Comparison of ENCODE assay signal across 15 cellular contexts in genomic region chr1:90613371-90613770, GRCh38.
DNase-seq lines count a peak whose midpoint lies in the region; ATAC-seq and TF ChIP-seq lines count a peak whose summit lies in the region.
"Had no signal": no experiment of that assay in that cellular context is flagged by ENCODE, and none has a peak within 500 bp of the region (broad histone marks: within the 10 kb centered on the region; RNA-seq: fewer than 3 reads in every experiment).

No MANE protein-coding gene starts in this region.

- no peaks in the 10 kb centered on the region for H3K9me3 ChIP-seq in A673 (ENCODE audit: low read depth, low read length, poor library complexity, severe bottlenecking)
- H3K9me3 ChIP-seq: Caco-2 had no signal

- CTCF ChIA-PET in A673 (lab: Charles Lee) = no interaction called here

- H3K36me3 ChIP-seq in A673 (ENCODE audit: insufficient read depth, low read length, poor library complexity, severe bottlenecking) = no peaks in the 10 kb centered on the region

- H3K27me3 ChIP-seq in A673 (replicated peaks; ENCODE audit: insufficient read depth, low read depth, low read length, poor library complexity) = no peaks in the 10 kb centered on the region

- peaks cover 35% of the 10 kb centered on the region for H3K4me1 ChIP-seq in A673 (ENCODE audit: insufficient read depth, low read length, poor library complexity, severe bottlenecking)
- H3K4me1 ChIP-seq: Caco-2 had no signal

- DNase-seq in A673 (ENCODE audit: low spot score) (peak; percentile 99), G401 (ENCODE audit: low spot score) (peak; percentile 61), NCI-H2227 (lab: John Stamatoyannopoulos, UW; ENCODE audit: unreplicated experiment) (peak; percentile 34), cerebellar cortex (ENCODE audit: low spot score) (peak; percentile 53), H4 (ENCODE audit: low spot score) (no peak), NCI-H524 (lab: John Stamatoyannopoulos, UW) (no peak)
- DNase-seq: ACHN, AML-193, Caco-2, NCI-H1048, NCI-H1694 treated with DMSO at 0.1 percent for 48 hours, SHP77 treated with DMSO at 0.1 percent for 48 hours had no signal

- BruUV-seq in A673 (replicated peaks; lab: Mats Ljungman, UMichigan) = no TSS peak

- POLR2A ChIA-PET in A673 (lab: Charles Lee; ENCODE audit: low non-redundant PET) = interaction anchor here (0.7 to 0.9 kb wide), 2 partner anchors 89 to 93 kb away, joined by 3 read pairs; no protein-coding TSS in a partner anchor

- H3K27ac ChIP-seq in A673 (ENCODE audit: low read depth, low read length, poor library complexity, severe bottlenecking) = peak overlapping the region; percentile 82

- no peak for TF ChIP-seq CTCF in A673 (conservative IDR thresholded peaks at IDR 0.05; ENCODE audit: low read depth, low read length)

- no peak for ATAC-seq in GM21529 (IDR thresholded peaks at IDR 0.05; ENCODE audit: unreplicated experiment)
- ATAC-seq: HCT116, K562 had no signal

- in situ Hi-C loops in G401 (cut with HindIII; ENCODE audit: low sequenced_read_pairs) = no loop called here

- peak overlapping the region; percentile 18 for H3K4me3 ChIP-seq in A673 (ENCODE audit: low read depth, low read length, poor library complexity, severe bottlenecking)
- H3K4me3 ChIP-seq: K562 had no signal

- intact Hi-C loops in A673 (cut with micrococcal nuclease; ENCODE audit: unreplicated experiment) = loop anchor here (1.0 to 5.0 kb wide), 5 partner anchors 93 to 566 kb away; no protein-coding TSS in a partner anchor

Comparison
In these comparisons a context has a peak if more than half of its experiments do, and no peak if none do; other contexts are left out.
1. DNase-seq: peak in A673 (single experiment), G401 (single experiment), NCI-H2227 (single experiment) and cerebellar cortex (single experiment); none in H4 (single experiment) and NCI-H524 (0 of 2).